Comparison of ENCODE assay signal across 21 cellular contexts in genomic region chr18:69916412-69916811, GRCh38. TPM values are rescaled to one million over a fixed set of nuclear protein-coding genes. Genes with fewer than 3 reads are reported as not detected.
A peak's percentile ranks its signal among the peaks of the same experiment; 100 is the strongest.
DNase-seq lines count a peak whose midpoint lies in the region; ATAC-seq and TF ChIP-seq lines count a peak whose summit lies in the region.
"Had no signal": no experiment of that assay in that cellular context is flagged by ENCODE, and none has a peak within 500 bp of the region (broad histone marks: within the 10 kb centered on the region; RNA-seq: fewer than 3 reads in every experiment).

No MANE protein-coding gene starts in this region.

- H3K27ac Mint-ChIP-seq in activated CD8-positive, alpha-beta memory T cell treated with anti-CD3 and anti-CD28 coated beads, Interleukin-2, amount 10 ng/mL, durations not matched to agents 7 days and 5 days = no peak overlapping the region
- H3K27ac Mint-ChIP-seq in stimulated activated effector memory CD8-positive, alpha-beta T cell treated with anti-CD3 and anti-CD28 coated beads, Interleukin-12 subunit alpha, Interleukin-12 subunit beta, amount 100 ng/mL, for 72 hours = peak overlapping the region; percentile 66
- H3K27ac Mint-ChIP-seq: dendritic cell treated with granulocyte-macrophage colony-stimulating factor and Interleukin-4, amounts not matched to agents 40 ng/mL and 50 ng/mL, for 4 days; T-helper 2 cell treated with Interferon-gamma antibody and Interleukin-4, amounts not matched to agents 5 μg/mL and 100 μg/mL, for 36 hours had no signal

- no peak for DNase-seq in activated CD8-positive, alpha-beta memory T cell treated with anti-CD3 and anti-CD28 coated beads, Interleukin-2, amount 10 ng/mL, durations not matched to agents 7 days and 5 days
- DNase-seq in activated CD8-positive, alpha-beta memory T cell treated with anti-CD3 and anti-CD28 coated beads, Interleukin-2, amount 50 U/mL, for 4 hours = no peak
- DNase-seq in RPMI7951 (ENCODE audit: low read depth) = peak; percentile 2
- peak; percentile 45 for DNase-seq in epithelial cell of esophagus (ENCODE audit: low read depth)
- DNase-seq in stimulated activated effector memory CD8-positive, alpha-beta T cell treated with anti-CD3 and anti-CD28 coated beads, Interleukin-12 subunit alpha, Interleukin-12 subunit beta, amount 100 ng/mL, for 72 hours (ENCODE audit: low spot score in 2 of 2) = no peak
- DNase-seq in NOMO-1 treated with DMSO at 0.1 percent for 48 hours (lab: John Stamatoyannopoulos, UW; ENCODE audit: unreplicated experiment) = no peak
- no peak for DNase-seq in MG63
- no peak for DNase-seq in mesenchymal stem cell
- DNase-seq: activated CD8-positive, alpha-beta memory T cell treated with anti-CD3 and anti-CD28 coated beads for 24 hours; brain microvascular endothelial cell; C1 segment of cervical spinal cord; left lung; NCI-H1048; NCI-H2029 treated with DMSO at 0.1 percent for 48 hours; NCI-H446 treated with DMSO at 0.1 percent for 48 hours; stimulated activated CD8-positive, alpha-beta memory T cell treated with anti-CD3 and anti-CD28 coated beads, Interleukin-4, amount 100 ng/mL, for 48 hours; substantia nigra had no signal

- H3K14ac ChIP-seq in mesenchymal stem cell (ENCODE audit: low read length in 2 of 2) = no peak overlapping the region

- no peak overlapping the region for H3K4me3 ChIP-seq in epithelial cell of esophagus (ENCODE audit: low read length)
- H3K4me3 ChIP-seq in MG63 = no peak overlapping the region
- H3K4me3 ChIP-seq in mesenchymal stem cell (ENCODE audit: insufficient read depth in 1 of 2, low read depth in 1 of 2, low read length in 2 of 2) = no peak overlapping the region
- H3K4me3 ChIP-seq: gastroesophageal sphincter, K562, left lung had no signal

- H3K4me2 ChIP-seq in mesenchymal stem cell (ENCODE audit: low read length, poor library complexity, severe bottlenecking) = no peak overlapping the region

- H2BK5ac ChIP-seq in mesenchymal stem cell (ENCODE audit: low read depth, low read length, poor library complexity, severe bottlenecking) = no peak overlapping the region

- H3K23ac ChIP-seq in mesenchymal stem cell (ENCODE audit: low read length in 2 of 2) = no peak overlapping the region

- H3K4me3 Mint-ChIP-seq in activated CD8-positive, alpha-beta memory T cell treated with anti-CD3 and anti-CD28 coated beads, Interleukin-2, amount 10 ng/mL, durations not matched to agents 7 days and 5 days = no peak overlapping the region
- H3K4me3 Mint-ChIP-seq in stimulated activated effector memory CD8-positive, alpha-beta T cell treated with anti-CD3 and anti-CD28 coated beads, Interleukin-12 subunit alpha, Interleukin-12 subunit beta, amount 100 ng/mL, for 72 hours = peak overlapping the region; percentile 1
- H3K4me3 Mint-ChIP-seq: dendritic cell treated with granulocyte-macrophage colony-stimulating factor and Interleukin-4, amounts not matched to agents 40 ng/mL and 50 ng/mL, for 4 days; T-helper 2 cell treated with Interferon-gamma antibody and Interleukin-4, amounts not matched to agents 5 μg/mL and 100 μg/mL, for 36 hours had no signal

- CTCF ChIA-PET in activated CD8-positive, alpha-beta memory T cell treated with anti-CD3 and anti-CD28 coated beads, Interleukin-2, amount 10 ng/mL, durations not matched to agents 7 days and 5 days (lab: Charles Lee) = interaction anchor here (0.6 to 1.2 kb wide), 3 partner anchors 8 to 18 kb away, joined by 3 to 5 read pairs (median 4); no protein-coding TSS in a partner anchor

- H3K9ac ChIP-seq in mesenchymal stem cell (ENCODE audit: low read length) = no peak overlapping the region

- no peaks in the 10 kb centered on the region for H3K4me1 ChIP-seq in mesenchymal stem cell (ENCODE audit: control insufficient read depth, insufficient read depth, low read depth, low read length)
- H3K4me1 ChIP-seq: gastroesophageal sphincter, left lung had no signal

- no peak overlapping the region for H2BK12ac ChIP-seq in mesenchymal stem cell (ENCODE audit: low read length in 2 of 2)

- H2AK5ac ChIP-seq in mesenchymal stem cell (ENCODE audit: low read length, severe bottlenecking) = no peak overlapping the region

- no peak overlapping the region for H3K18ac ChIP-seq in mesenchymal stem cell (ENCODE audit: low read depth in 1 of 2, low read length in 2 of 2)

- H3K4me1 Mint-ChIP-seq in activated CD8-positive, alpha-beta memory T cell treated with anti-CD3 and anti-CD28 coated beads, Interleukin-2, amount 10 ng/mL, durations not matched to agents 7 days and 5 days = peaks cover 42% of the 10 kb centered on the region
- peaks cover 55% of the 10 kb centered on the region for H3K4me1 Mint-ChIP-seq in stimulated activated effector memory CD8-positive, alpha-beta T cell treated with anti-CD3 and anti-CD28 coated beads, Interleukin-12 subunit alpha, Interleukin-12 subunit beta, amount 100 ng/mL, for 72 hours

- no peaks in the 10 kb centered on the region for H3K9me3 Mint-ChIP-seq in activated CD8-positive, alpha-beta memory T cell treated with anti-CD3 and anti-CD28 coated beads, Interleukin-2, amount 10 ng/mL, durations not matched to agents 7 days and 5 days (ENCODE audit: low read depth)
- H3K9me3 Mint-ChIP-seq in stimulated activated effector memory CD8-positive, alpha-beta T cell treated with anti-CD3 and anti-CD28 coated beads, Interleukin-12 subunit alpha, Interleukin-12 subunit beta, amount 100 ng/mL, for 72 hours = no peaks in the 10 kb centered on the region
- H3K9me3 Mint-ChIP-seq: dendritic cell treated with granulocyte-macrophage colony-stimulating factor and Interleukin-4, amounts not matched to agents 40 ng/mL and 50 ng/mL, for 4 days; T-helper 2 cell treated with Interferon-gamma antibody and Interleukin-4, amounts not matched to agents 5 μg/mL and 100 μg/mL, for 36 hours had no signal

- H2BK120ac ChIP-seq in mesenchymal stem cell (ENCODE audit: low read depth, low read length) = no peak overlapping the region

- 89% methylated on average over 2 of the region's 3 CpGs for WGBS in mesenchymal stem cell

- H2BK15ac ChIP-seq in mesenchymal stem cell (ENCODE audit: low read depth, poor library complexity, severe bottlenecking) = no peak overlapping the region

- H3K27ac ChIP-seq in mesenchymal stem cell (ENCODE audit: low read length, poor library complexity, severe bottlenecking) = no peak overlapping the region
- H3K27ac ChIP-seq: brain microvascular endothelial cell, gastroesophageal sphincter, left lung had no signal

- no peak overlapping the region for H3K4ac ChIP-seq in mesenchymal stem cell (ENCODE audit: low read depth in 1 of 2, low read length in 2 of 2)

- ATAC-seq in activated CD8-positive, alpha-beta memory T cell treated with anti-CD3 and anti-CD28 coated beads, Interleukin-2, amount 10 ng/mL, durations not matched to agents 7 days and 5 days = peak; percentile 23
- ATAC-seq in stimulated activated effector memory CD8-positive, alpha-beta T cell treated with anti-CD3 and anti-CD28 coated beads, Interleukin-12 subunit alpha, Interleukin-12 subunit beta, amount 100 ng/mL, for 72 hours = peak; percentile 82
- ATAC-seq: gastroesophageal sphincter, K562, left lung had no signal

- H2AFZ ChIP-seq in mesenchymal stem cell (ENCODE audit: low read depth, low read length) = no peak overlapping the region

- H3K27me3 Mint-ChIP-seq in activated CD8-positive, alpha-beta memory T cell treated with anti-CD3 and anti-CD28 coated beads, Interleukin-2, amount 10 ng/mL, durations not matched to agents 7 days and 5 days = no peaks in the 10 kb centered on the region
- H3K27me3 Mint-ChIP-seq: dendritic cell treated with granulocyte-macrophage colony-stimulating factor and Interleukin-4, amounts not matched to agents 40 ng/mL and 50 ng/mL, for 4 days had no signal

- H3K9me3 ChIP-seq in MG63 (no peaks in the 10 kb centered on the region), mesenchymal stem cell (ENCODE audit: control insufficient read depth, low read length) (no peaks in the 10 kb centered on the region)
- H3K9me3 ChIP-seq: gastroesophageal sphincter, left lung had no signal

- no peak overlapping the region for H4K8ac ChIP-seq in mesenchymal stem cell (ENCODE audit: low read length)

- H3K36me3 Mint-ChIP-seq in activated CD8-positive, alpha-beta memory T cell treated with anti-CD3 and anti-CD28 coated beads, Interleukin-2, amount 10 ng/mL, durations not matched to agents 7 days and 5 days = peaks cover 67% of the 10 kb centered on the region
- peaks cover 93% of the 10 kb centered on the region for H3K36me3 Mint-ChIP-seq in stimulated activated effector memory CD8-positive, alpha-beta T cell treated with anti-CD3 and anti-CD28 coated beads, Interleukin-12 subunit alpha, Interleukin-12 subunit beta, amount 100 ng/mL, for 72 hours

- H3K27me3 ChIP-seq in MG63 (no peaks in the 10 kb centered on the region), mesenchymal stem cell (ENCODE audit: control insufficient read depth in 1 of 2, insufficient read depth in 1 of 2, low read length in 2 of 2) (no peaks in the 10 kb centered on the region)
- H3K27me3 ChIP-seq: brain microvascular endothelial cell, gastroesophageal sphincter, left lung had no signal

- H3K36me3 ChIP-seq in MG63 (no peaks in the 10 kb centered on the region), mesenchymal stem cell (ENCODE audit: control insufficient read depth in 1 of 2, insufficient read depth in 2 of 2, low read depth in 1 of 2, low read length in 2 of 2) (no peaks in the 10 kb centered on the region)
- H3K36me3 ChIP-seq: brain microvascular endothelial cell, gastroesophageal sphincter, left lung had no signal

- TF ChIP-seq CTCF in epithelial cell of esophagus (IDR thresholded peaks at IDR 0.05; ENCODE audit: insufficient read depth, low read depth, low read length, missing control alignments) = no peak

- H3K79me1 ChIP-seq in mesenchymal stem cell (replicated peaks; ENCODE audit: low read length, poor library complexity, severe bottlenecking) = no peaks in the 10 kb centered on the region

- no peak overlapping the region for H4K91ac ChIP-seq in mesenchymal stem cell (ENCODE audit: low read length)

RNA-seq across cellular contexts. Expression of gene CD226, which starts 31.3 kb away (rescaled TPM):
- 10 to 100 TPM; 83.3 to 95.4 TPM for total RNA-seq in activated CD8-positive, alpha-beta memory T cell treated with anti-CD3 and anti-CD28 coated beads, Interleukin-2, amount 10 ng/mL, durations not matched to agents 7 days and 5 days
- 0.12 and 0.49 TPM in 2 replicates for total RNA-seq in RPMI7951 (2014; rRNA removed; shearing (Covaris generic))
- 0.07 and 0.10 TPM in 2 replicates for total RNA-seq in MG63 (2014; rRNA removed; shearing (Covaris generic); ENCODE audit: low replicate concordance)
- polyA plus RNA-seq in mesenchymal stem cell (2013, experiment 1 of 2) = 0.10 TPM
- 0.15 TPM for polyA plus RNA-seq in mesenchymal stem cell (2013, experiment 2 of 2)

Comparison
In these comparisons a context has a peak if more than half of its experiments do, and no peak if none do; other contexts are left out.
1. DNase-seq: peak in RPMI7951 (single experiment) and epithelial cell of esophagus (single experiment); none in activated CD8-positive, alpha-beta memory T cell treated with anti-CD3 and anti-CD28 coated beads, Interleukin-2, amount 10 ng/mL, durations not matched to agents 7 days and 5 days (single experiment), activated CD8-positive, alpha-beta memory T cell treated with anti-CD3 and anti-CD28 coated beads, Interleukin-2, amount 50 U/mL, for 4 hours (single experiment), stimulated activated effector memory CD8-positive, alpha-beta T cell treated with anti-CD3 and anti-CD28 coated beads, Interleukin-12 subunit alpha, Interleukin-12 subunit beta, amount 100 ng/mL, for 72 hours (0 of 2), NOMO-1 treated with DMSO at 0.1 percent for 48 hours (single experiment), MG63 (single experiment) and mesenchymal stem cell (single experiment).
2. RNA of gene CD226, which starts 31.3 kb away (total RNA-seq): 83.3 to 95.4 TPM in activated CD8-positive, alpha-beta memory T cell treated with anti-CD3 and anti-CD28 coated beads, Interleukin-2, amount 10 ng/mL, durations not matched to agents 7 days and 5 days; 0.12 to 0.49 TPM in RPMI7951 and 0.07 to 0.10 TPM in MG63; every median in the first group is over 10 times any median in the second.